In genomic region chr3:12719984-12720656, GRCh38 we compare ENCODE assay signal across 1 cellular context.
TF ChIP-seq lines count a peak whose summit lies in the region.

No MANE protein-coding gene starts in this region.

TF ChIP-seq in HepG2, 621 proteins besides CTCF, POLR2A, EP300 and RAD21 (continued from another document and continues in another):
- TF ChIP-seq XRCC5 (optimal IDR thresholded peaks at IDR 0.05; ENCODE audit: low read length) (peak; percentile 90), ZNF362 (CRISPR knock-in tag; IDR thresholded peaks at IDR 0.05; ENCODE audit: borderline replicate concordance) (no peak), ZBTB44 (CRISPR knock-in tag; IDR thresholded peaks at IDR 0.05) (no peak), ZBTB10 (CRISPR knock-in tag; IDR thresholded peaks at IDR 0.05; ENCODE audit: borderline replicate concordance) (no peak), MXI1 (IDR thresholded peaks at IDR 0.05; ENCODE audit: borderline replicate concordance, low read depth, low read length) (peak; percentile 67; the same call in 1 of the 3 replicates), KDM5B (CRISPR knock-in tag; IDR thresholded peaks at IDR 0.05; ENCODE audit: borderline replicate concordance) (no peak), HHEX (CRISPR knock-in tag; IDR thresholded peaks at IDR 0.05) (no peak), ZNF136 (CRISPR knock-in tag; IDR thresholded peaks at IDR 0.05; ENCODE audit: low read depth) (no peak), RFXANK (CRISPR knock-in tag; IDR thresholded peaks at IDR 0.05) (no peak), AKNA (CRISPR knock-in tag; IDR thresholded peaks at IDR 0.05; ENCODE audit: borderline replicate concordance) (no peak), ZNF530 (CRISPR knock-in tag; IDR thresholded peaks at IDR 0.05; ENCODE audit: low read depth) (no peak), ARID4A (CRISPR knock-in tag; IDR thresholded peaks at IDR 0.05; ENCODE audit: borderline replicate concordance) (peak; percentile 16; the same call in 1 of the 2 replicates), ZNF512 (CRISPR knock-in tag; IDR thresholded peaks at IDR 0.05) (no peak), RFX3 (CRISPR knock-in tag; IDR thresholded peaks at IDR 0.05) (peak; percentile 87), ZNF777 (CRISPR knock-in tag; IDR thresholded peaks at IDR 0.05) (no peak), PHB2 (IDR thresholded peaks at IDR 0.05; ENCODE audit: partially characterized antibody) (no peak), ZNF660 (CRISPR knock-in tag; IDR thresholded peaks at IDR 0.05; ENCODE audit: borderline replicate concordance, low read depth) (no peak), KDM5A (IDR thresholded peaks at IDR 0.05; ENCODE audit: borderline replicate concordance, low read length) (no peak), MZF1 (CRISPR knock-in tag; IDR thresholded peaks at IDR 0.05; ENCODE audit: borderline replicate concordance) (no peak), AHR (CRISPR knock-in tag; IDR thresholded peaks at IDR 0.05) (no peak), ZNF782 (CRISPR knock-in tag; IDR thresholded peaks at IDR 0.05; ENCODE audit: borderline replicate concordance) (no peak), ZSCAN21 (CRISPR knock-in tag; IDR thresholded peaks at IDR 0.05; ENCODE audit: borderline replicate concordance) (no peak), STAT5B (CRISPR knock-in tag; IDR thresholded peaks at IDR 0.05) (no peak), CSRNP2 (CRISPR knock-in tag; conservative IDR thresholded peaks at IDR 0.05; ENCODE audit: low read depth) (no peak), ZNF280D (CRISPR knock-in tag; IDR thresholded peaks at IDR 0.05) (no peak), SP4 (CRISPR knock-in tag; IDR thresholded peaks at IDR 0.05) (no peak), CHCHD3 (CRISPR knock-in tag; IDR thresholded peaks at IDR 0.05) (no peak), TRIM24 (CRISPR knock-in tag; IDR thresholded peaks at IDR 0.05) (no peak)
